Comparison of ENCODE assay signal across 8 cellular contexts in genomic region chr3:37922721-37923575, GRCh38.
DNase-seq lines count a peak whose midpoint lies in the region; ATAC-seq and TF ChIP-seq lines count a peak whose summit lies in the region.
"Had no signal": no experiment of that assay in that cellular context is flagged by ENCODE, and none has a peak within 500 bp of the region (broad histone marks: within the 10 kb centered on the region; RNA-seq: fewer than 3 reads in every experiment).

No MANE protein-coding gene starts in this region.

- H3K9me2 ChIP-seq in PC-3 (replicated peaks; ENCODE audit: low read length) = no peaks in the 10 kb centered on the region

- H3K9ac ChIP-seq in PC-3 (ENCODE audit: low read length) = no peak overlapping the region
- H3K9ac ChIP-seq in mesendoderm (ENCODE audit: low read length) = peak overlapping the region; percentile 8

- no peaks in the 10 kb centered on the region for H3K79me2 ChIP-seq in PC-3 (ENCODE audit: low read length)
- H3K79me2 ChIP-seq in mesendoderm (ENCODE audit: control insufficient read depth, insufficient read depth, low read length) = no peaks in the 10 kb centered on the region

- H3K4me2 ChIP-seq in PC-3 (ENCODE audit: low read length) (no peak overlapping the region), mesendoderm (ENCODE audit: low read length) (no peak overlapping the region)

- CTCF ChIA-PET in PC-3 (lab: Charles Lee) = no interaction called here

- no peak overlapping the region for H2BK15ac ChIP-seq in mesendoderm (replicated peaks; ENCODE audit: low read depth)

- H2AFZ ChIP-seq in PC-3 (ENCODE audit: low read length) = no peak overlapping the region

- DNase-seq in PC-3 = peak; percentile 40
- peak; percentile 32 for DNase-seq in dedifferentiated amniotic fluid mesenchymal stem cell (ENCODE audit: extremely low spot score)
- DNase-seq in mesendoderm = no peak
- DNase-seq in transverse colon = no peak
- DNase-seq in NCI-H2107 treated with DMSO at 0.1 percent for 48 hours (lab: John Stamatoyannopoulos, UW; ENCODE audit: unreplicated experiment) = no peak
- DNase-seq in activated CD4-positive, CD25-positive, alpha-beta regulatory T cell (lab: John Stamatoyannopoulos, UW) = no peak
- DNase-seq in progenitor cell of endocrine pancreas (ENCODE audit: low spot score, unreplicated experiment) = no peak

- H2AK5ac ChIP-seq in mesendoderm (ENCODE audit: low read length) = no peak overlapping the region

- in situ Hi-C loops in transverse colon (cut with MboI; ENCODE audit: low pct_ligation_motif_present in 1 of 4, low pct_unique_long_range_greater_than_20kb in 1 of 4, low sequenced_read_pairs in 3 of 4) = no loop called here

- no peaks in the 10 kb centered on the region for H3K36me3 Mint-ChIP-seq in progenitor cell of endocrine pancreas (ENCODE audit: insufficient read depth)

- POLR2A ChIA-PET in PC-3 (lab: Charles Lee; ENCODE audit: unreplicated experiment) = interaction anchor here (0.6 kb wide), 1 partner anchor 41 kb away, joined by 9 read pairs; no protein-coding TSS in a partner anchor

- no peak overlapping the region for H3K23ac ChIP-seq in mesendoderm (ENCODE audit: low read length)

- H3K4me3 Mint-ChIP-seq in progenitor cell of endocrine pancreas (ENCODE audit: low read depth) = no peak overlapping the region
- H3K4me3 Mint-ChIP-seq: activated T-helper 1 cell treated with anti-CD3 and anti-CD28 coated beads, Interleukin-12 subunit alpha, Interleukin-12 subunit beta, Interleukin-2, Interleukin-4 antibody, amounts not matched to agents 30 ng/mL and 10 ng/mL and 1 ng/mL, durations not matched to agents 14 hours and 24 hours and 36 hours had no signal

- no TSS peak for BruUV-seq in PC-3 (replicated peaks; lab: Mats Ljungman, UMichigan)

- no peak for TF ChIP-seq POLR2A in transverse colon (IDR thresholded peaks at IDR 0.05)

- H3K79me1 ChIP-seq in mesendoderm (ENCODE audit: low read length) = no peaks in the 10 kb centered on the region

- H3K36me3 ChIP-seq in PC-3 (ENCODE audit: low read depth, low read length) (no peaks in the 10 kb centered on the region), mesendoderm (ENCODE audit: control insufficient read depth, insufficient read depth, low read length) (no peaks in the 10 kb centered on the region), transverse colon (no peaks in the 10 kb centered on the region)

- no peaks in the 10 kb centered on the region for H4K20me1 ChIP-seq in PC-3 (ENCODE audit: low read length)

- no peak overlapping the region for H3K4ac ChIP-seq in mesendoderm (ENCODE audit: low read depth, low read length)

- 0 out of 2 replicates have a peak, but pooled peaks cover 7% of the 10 kb centered on the region for H3K27me3 ChIP-seq in PC-3 (ENCODE audit: low read length)
- H3K27me3 ChIP-seq in mesendoderm (ENCODE audit: insufficient read depth, low read length, poor library complexity) = no peaks in the 10 kb centered on the region
- no peaks in the 10 kb centered on the region for H3K27me3 ChIP-seq in transverse colon

- H3K4me1 Mint-ChIP-seq in progenitor cell of endocrine pancreas (ENCODE audit: low read depth) = peaks cover 50% of the 10 kb centered on the region

- no peak for TF ChIP-seq EP300 in transverse colon (IDR thresholded peaks at IDR 0.05; ENCODE audit: low read depth)

- H2BK120ac ChIP-seq in mesendoderm (ENCODE audit: low read depth, low read length) = no peak overlapping the region

- no peaks in the 10 kb centered on the region for H3K9me3 Mint-ChIP-seq in progenitor cell of endocrine pancreas (ENCODE audit: low read depth)
- H3K9me3 Mint-ChIP-seq: activated T-helper 1 cell treated with anti-CD3 and anti-CD28 coated beads, Interleukin-12 subunit alpha, Interleukin-12 subunit beta, Interleukin-2, Interleukin-4 antibody, amounts not matched to agents 30 ng/mL and 10 ng/mL and 1 ng/mL, durations not matched to agents 14 hours and 24 hours and 36 hours had no signal

- H2BK5ac ChIP-seq in mesendoderm (ENCODE audit: low read length) = no peak overlapping the region

- ATAC-seq in PC-3 = peak; percentile 48

- H4K8ac ChIP-seq in mesendoderm (ENCODE audit: low read depth, low read length) = no peak overlapping the region

- H3K9me3 ChIP-seq in PC-3 (ENCODE audit: low read length) (no peaks in the 10 kb centered on the region), transverse colon (no peaks in the 10 kb centered on the region)

- no peak overlapping the region for H3K27ac Mint-ChIP-seq in progenitor cell of endocrine pancreas
- H3K27ac Mint-ChIP-seq: activated T-helper 1 cell treated with anti-CD3 and anti-CD28 coated beads, Interleukin-12 subunit alpha, Interleukin-12 subunit beta, Interleukin-2, Interleukin-4 antibody, amounts not matched to agents 30 ng/mL and 10 ng/mL and 1 ng/mL, durations not matched to agents 14 hours and 24 hours and 36 hours had no signal

- WGBS in mesendoderm (ENCODE audit: extremely low coverage, insufficient coverage, low lambda C conversion rate) = no CpG with 5 or more reads among the region's 5 CpGs
- 71 to 83% methylated on average over 1 to 5 of the region's 5 CpGs for WGBS in transverse colon (ENCODE audit: low coverage in 1 of 2), 2 donors

- H3K4me1 ChIP-seq in PC-3 (ENCODE audit: insufficient read depth, low read length) = no peaks in the 10 kb centered on the region
- no peaks in the 10 kb centered on the region for H3K4me1 ChIP-seq in mesendoderm (ENCODE audit: control insufficient read depth, low read depth, low read length)
- peaks cover 10 to 54% (median 20%) of the 10 kb centered on the region in 4 donors for H3K4me1 ChIP-seq in transverse colon

- H3K56ac ChIP-seq in mesendoderm (ENCODE audit: low read length) = no peak overlapping the region

- H3K4me3 ChIP-seq in PC-3 (ENCODE audit: low read length) = no peak overlapping the region
- no peak overlapping the region for H3K4me3 ChIP-seq in mesendoderm (ENCODE audit: low read length)
- no peak overlapping the region for H3K4me3 ChIP-seq in transverse colon

- no peaks in the 10 kb centered on the region for H3K27me3 Mint-ChIP-seq in progenitor cell of endocrine pancreas

- H3K18ac ChIP-seq in mesendoderm (ENCODE audit: low read length) = no peak overlapping the region

- TF ChIP-seq CTCF in PC-3 (conservative IDR thresholded peaks at IDR 0.05; ENCODE audit: low read depth, low read length) (no peak), transverse colon (IDR thresholded peaks at IDR 0.05) (no peak), progenitor cell of endocrine pancreas (IDR thresholded peaks at IDR 0.05; ENCODE audit: unreplicated experiment) (no peak)

- no peaks in the 10 kb centered on the region for H3F3A ChIP-seq in PC-3 (ENCODE audit: low read length, unreplicated experiment)

- intact Hi-C loops in PC-3 (cut with micrococcal nuclease) (no loop called here), transverse colon (cut with DNase I; ENCODE audit: low total_unique reads) (no loop called here)

- H3K27ac ChIP-seq in PC-3 (ENCODE audit: low read length) (no peak overlapping the region), mesendoderm (ENCODE audit: low read depth, low read length) (no peak overlapping the region), transverse colon (peak overlapping the region; percentile 44 to 69 (median 48))

- no peak overlapping the region for H4K5ac ChIP-seq in mesendoderm (ENCODE audit: low read length)

Comparison
In these comparisons a context has a peak if more than half of its experiments do, and no peak if none do; other contexts are left out.
1. DNase-seq: peak in PC-3 (single experiment) and dedifferentiated amniotic fluid mesenchymal stem cell (single experiment); none in mesendoderm (single experiment), transverse colon (single experiment), NCI-H2107 treated with DMSO at 0.1 percent for 48 hours (single experiment), activated CD4-positive, CD25-positive, alpha-beta regulatory T cell (0 of 4) and progenitor cell of endocrine pancreas (single experiment).
2. H3K27ac ChIP-seq: peak in transverse colon (4 of 4); none in PC-3 (single experiment) and mesendoderm (single experiment).